ENCODE assay signal across 29 cellular contexts in genomic region chrX:37876716-37877115, GRCh38.
"Had no signal": no experiment of that assay in that cellular context is flagged by ENCODE, and none has a peak within 500 bp of the region (broad histone marks: within the 10 kb centered on the region; RNA-seq: fewer than 3 reads in every experiment).

No MANE protein-coding gene starts in this region.

- H3K27ac Mint-ChIP-seq: dendritic cell treated with granulocyte-macrophage colony-stimulating factor and Interleukin-4, amounts not matched to agents 40 ng/mL and 50 ng/mL, for 4 days; effector memory CD8-positive, alpha-beta T cell; endodermal cell had no signal

- H2AFZ ChIP-seq: hepatocyte had no signal

- FAIRE-seq: colon, endometrium, endothelial cell of umbilical vein, frontal cortex had no signal

- H3K9me3 Mint-ChIP-seq: dendritic cell treated with granulocyte-macrophage colony-stimulating factor and Interleukin-4, amounts not matched to agents 40 ng/mL and 50 ng/mL, for 4 days; effector memory CD8-positive, alpha-beta T cell had no signal

- H3K4me3 ChIP-seq: colonic mucosa, coronary artery, dorsolateral prefrontal cortex, esophagus muscularis mucosa, esophagus squamous epithelium, gastrocnemius medialis, gastroesophageal sphincter, heart left ventricle, heart right ventricle, hepatocyte had no signal

- H3K27ac ChIP-seq: colonic mucosa, coronary artery, dorsolateral prefrontal cortex, epithelial cell of prostate, esophagus muscularis mucosa, esophagus squamous epithelium, foreskin keratinocyte, gastrocnemius medialis, gastroesophageal sphincter, heart left ventricle, heart right ventricle, hepatocyte had no signal

- H3K27me3 ChIP-seq: colonic mucosa, esophagus muscularis mucosa, esophagus squamous epithelium, foreskin keratinocyte, gastroesophageal sphincter, hepatocyte had no signal

- H3K4me3 Mint-ChIP-seq: dendritic cell treated with granulocyte-macrophage colony-stimulating factor and Interleukin-4, amounts not matched to agents 40 ng/mL and 50 ng/mL, for 4 days; effector memory CD8-positive, alpha-beta T cell; endodermal cell had no signal

- H3K79me2 ChIP-seq: hepatocyte had no signal

- ATAC-seq: effector memory CD8-positive, alpha-beta T cell; esophagus mucosa; foreskin keratinocyte; gastrocnemius medialis; gastroesophageal sphincter; heart left ventricle; heart right ventricle had no signal

- H3K36me3 ChIP-seq: colonic mucosa, esophagus muscularis mucosa, esophagus squamous epithelium, gastrocnemius medialis, gastroesophageal sphincter, heart left ventricle, heart right ventricle had no signal

- H3K9me3 ChIP-seq: colonic mucosa, esophagus muscularis mucosa, esophagus squamous epithelium, gastrocnemius medialis, gastroesophageal sphincter, heart left ventricle, heart right ventricle had no signal

- H3K4me1 ChIP-seq: colonic mucosa, esophagus muscularis mucosa, gastrocnemius medialis, gastroesophageal sphincter, heart right ventricle had no signal

- H3K4me2 ChIP-seq: hepatocyte had no signal

- DNase-seq: colonic mucosa; cortex of kidney; dermis blood vessel endothelial cell; dorsolateral prefrontal cortex; effector CD4-positive, alpha-beta T cell; effector CD8-positive, alpha-beta T cell; effector memory CD4-positive, alpha-beta T cell; effector memory CD8-positive, alpha-beta T cell; endodermal cell; esophagus squamous epithelium; foreskin fibroblast; foreskin keratinocyte; foreskin melanocyte; gastrocnemius medialis; glutamatergic neuron; head of caudate nucleus; heart left ventricle; heart right ventricle had no signal
